In genomic region chr1:6083801-6084467, GRCh38 we compare ENCODE assay signal across 13 cellular contexts. TPM values are rescaled to one million over a fixed set of nuclear protein-coding genes. Genes with fewer than 3 reads are reported as not detected.
DNase-seq lines count a peak whose midpoint lies in the region; ATAC-seq and TF ChIP-seq lines count a peak whose summit lies in the region.
"Had no signal": no experiment of that assay in that cellular context is flagged by ENCODE, and none has a peak within 500 bp of the region (broad histone marks: within the 10 kb centered on the region; RNA-seq: fewer than 3 reads in every experiment).

No MANE protein-coding gene starts in this region.

- peaks cover 43% of the 10 kb centered on the region for H3K36me3 Mint-ChIP-seq in stimulated activated naive CD8-positive, alpha-beta T cell treated with anti-CD3 and anti-CD28 coated beads, Interleukin-15, Interleukin-2, amounts not matched to agents 100 ng/mL and 50 ng/mL, for 24 hours (ENCODE audit: low read depth)
- H3K36me3 Mint-ChIP-seq in brain = no peaks in the 10 kb centered on the region
- no peaks in the 10 kb centered on the region for H3K36me3 Mint-ChIP-seq in natural killer cell

- WGBS in mesendoderm (ENCODE audit: extremely low coverage, insufficient coverage, low lambda C conversion rate) = no CpG with 5 or more reads among the region's 12 CpGs

- H4K5ac ChIP-seq in mesendoderm (ENCODE audit: low read length) = no peak overlapping the region

- H3K4me2 ChIP-seq in mesendoderm (ENCODE audit: low read length) = no peak overlapping the region

- H3K36me3 ChIP-seq in mesendoderm (ENCODE audit: control insufficient read depth, insufficient read depth, low read length) = no peaks in the 10 kb centered on the region
- H3K36me3 ChIP-seq: left ventricle myocardium inferior, upper lobe of right lung had no signal

- TF ChIP-seq CTCF in brain (conservative IDR thresholded peaks at IDR 0.05) (no peak), natural killer cell (IDR thresholded peaks at IDR 0.05) (no peak)

- H2AK5ac ChIP-seq in mesendoderm (ENCODE audit: low read length) = no peak overlapping the region

- intact Hi-C loops in natural killer cell (cut with micrococcal nuclease) = no loop called here

- no peak overlapping the region for H3K4ac ChIP-seq in mesendoderm (ENCODE audit: low read depth, low read length)

- no peak overlapping the region for H2BK5ac ChIP-seq in mesendoderm (ENCODE audit: low read length)

- H3K4me1 Mint-ChIP-seq in stimulated activated naive CD8-positive, alpha-beta T cell treated with anti-CD3 and anti-CD28 coated beads, Interleukin-15, Interleukin-2, amounts not matched to agents 100 ng/mL and 50 ng/mL, for 24 hours (ENCODE audit: low read depth) = no peaks in the 10 kb centered on the region
- H3K4me1 Mint-ChIP-seq in stimulated activated naive CD8-positive, alpha-beta T cell treated with anti-CD3 and anti-CD28 coated beads, Interleukin-15, amount 100 ng/mL, for 72 hours = peaks cover 8% of the 10 kb centered on the region
- H3K4me1 Mint-ChIP-seq in brain (peaks cover 78% of the 10 kb centered on the region), natural killer cell (peaks cover 0 to 6% of the 10 kb centered on the region in 2 donors)

- no peaks in the 10 kb centered on the region for H3K4me1 ChIP-seq in mesendoderm (ENCODE audit: control insufficient read depth, low read depth, low read length)

- no peak overlapping the region for H2BK15ac ChIP-seq in mesendoderm (replicated peaks; ENCODE audit: low read depth)

- H3K27me3 ChIP-seq in mesendoderm (ENCODE audit: insufficient read depth, low read length, poor library complexity) = no peaks in the 10 kb centered on the region
- H3K27me3 ChIP-seq: heart right ventricle, upper lobe of right lung had no signal

- H3K56ac ChIP-seq in mesendoderm (ENCODE audit: low read length) = peak overlapping the region; percentile 7

- H3K27ac ChIP-seq in mesendoderm (ENCODE audit: low read depth, low read length) = no peak overlapping the region
- H3K27ac ChIP-seq: heart right ventricle, left ventricle myocardium inferior, upper lobe of right lung had no signal

- ATAC-seq in stimulated activated naive CD8-positive, alpha-beta T cell treated with anti-CD3 and anti-CD28 coated beads, Interleukin-15, amount 100 ng/mL, for 72 hours = no peak
- no peak for ATAC-seq in HG02798 (IDR thresholded peaks at IDR 0.05; ENCODE audit: poor library complexity, unreplicated experiment)
- no peak for ATAC-seq in natural killer cell
- ATAC-seq: heart right ventricle, upper lobe of right lung had no signal

- no peak overlapping the region for H4K8ac ChIP-seq in mesendoderm (ENCODE audit: low read depth, low read length)

- H2BK120ac ChIP-seq in mesendoderm (ENCODE audit: low read depth, low read length) = no peak overlapping the region

- no peaks in the 10 kb centered on the region for H3K9me3 Mint-ChIP-seq in stimulated activated naive CD8-positive, alpha-beta T cell treated with anti-CD3 and anti-CD28 coated beads, Interleukin-15, Interleukin-2, amounts not matched to agents 100 ng/mL and 50 ng/mL, for 24 hours
- no peaks in the 10 kb centered on the region for H3K9me3 Mint-ChIP-seq in stimulated activated naive CD8-positive, alpha-beta T cell treated with anti-CD3 and anti-CD28 coated beads, Interleukin-15, amount 100 ng/mL, for 72 hours
- H3K9me3 Mint-ChIP-seq in brain = peaks cover 0 to 4% (median 0%) of the 10 kb centered on the region in 5 experiments
- H3K9me3 Mint-ChIP-seq in natural killer cell = no peaks in the 10 kb centered on the region

- no peaks in the 10 kb centered on the region for H3K79me2 ChIP-seq in mesendoderm (ENCODE audit: control insufficient read depth, insufficient read depth, low read length)

- H3K4me3 Mint-ChIP-seq in stimulated activated naive CD8-positive, alpha-beta T cell treated with anti-CD3 and anti-CD28 coated beads, Interleukin-15, Interleukin-2, amounts not matched to agents 100 ng/mL and 50 ng/mL, for 24 hours = no peak overlapping the region
- no peak overlapping the region for H3K4me3 Mint-ChIP-seq in stimulated activated naive CD8-positive, alpha-beta T cell treated with anti-CD3 and anti-CD28 coated beads, Interleukin-15, amount 100 ng/mL, for 72 hours
- H3K4me3 Mint-ChIP-seq in brain (peak overlapping the region in 4 of 5 experiments; percentile 48 to 63 (median 53)), natural killer cell (no peak overlapping the region)

- no peak overlapping the region for H3K18ac ChIP-seq in mesendoderm (ENCODE audit: low read length)

- H3K27ac Mint-ChIP-seq in stimulated activated naive CD8-positive, alpha-beta T cell treated with anti-CD3 and anti-CD28 coated beads, Interleukin-15, Interleukin-2, amounts not matched to agents 100 ng/mL and 50 ng/mL, for 24 hours = peak overlapping the region; percentile 21
- no peak overlapping the region for H3K27ac Mint-ChIP-seq in stimulated activated naive CD8-positive, alpha-beta T cell treated with anti-CD3 and anti-CD28 coated beads, Interleukin-15, amount 100 ng/mL, for 72 hours
- peak overlapping the region; percentile 79 to 99 (median 94) for H3K27ac Mint-ChIP-seq in brain
- peak overlapping the region in 1 of 2 donors; percentile 26 for H3K27ac Mint-ChIP-seq in natural killer cell

- no peaks in the 10 kb centered on the region for H3K27me3 Mint-ChIP-seq in stimulated activated naive CD8-positive, alpha-beta T cell treated with anti-CD3 and anti-CD28 coated beads, Interleukin-15, Interleukin-2, amounts not matched to agents 100 ng/mL and 50 ng/mL, for 24 hours
- no peaks in the 10 kb centered on the region for H3K27me3 Mint-ChIP-seq in stimulated activated naive CD8-positive, alpha-beta T cell treated with anti-CD3 and anti-CD28 coated beads, Interleukin-15, amount 100 ng/mL, for 72 hours
- H3K27me3 Mint-ChIP-seq in brain = no peaks in the 10 kb centered on the region
- no peaks in the 10 kb centered on the region for H3K27me3 Mint-ChIP-seq in natural killer cell (ENCODE audit: low read depth in 2 of 2)

- DNase-seq in stimulated activated naive CD8-positive, alpha-beta T cell treated with anti-CD3 and anti-CD28 coated beads, Interleukin-15, amount 100 ng/mL, for 72 hours = no peak
- DNase-seq in mesendoderm = no peak
- DNase-seq in activated CD4-positive, CD25-positive, alpha-beta regulatory T cell (lab: John Stamatoyannopoulos, UW) = no peak
- no peak for DNase-seq in SHP77 (lab: John Stamatoyannopoulos, UW)
- DNase-seq in natural killer cell = no peak
- DNase-seq: DND-41; heart right ventricle; left ventricle myocardium inferior; stimulated activated CD4-positive, alpha-beta T cell treated with anti-CD3 and anti-CD28 coated beads, Interleukin-15, amount 100 ng/mL, for 24 hours; upper lobe of right lung had no signal

- no peak overlapping the region for H3K4me3 ChIP-seq in mesendoderm (ENCODE audit: low read length)
- H3K4me3 ChIP-seq: heart right ventricle, left ventricle myocardium inferior, upper lobe of right lung had no signal

- H3K23ac ChIP-seq in mesendoderm (ENCODE audit: low read length) = no peak overlapping the region

- H3K9ac ChIP-seq in mesendoderm (ENCODE audit: low read length) = no peak overlapping the region

- no peaks in the 10 kb centered on the region for H3K79me1 ChIP-seq in mesendoderm (ENCODE audit: low read length)

RNA-seq across cellular contexts. Expression of gene KCNAB2, which starts 38.2 kb away (rescaled TPM):
- polyA plus RNA-seq in brain (ENCODE audit: insufficient read depth, low read depth, low replicate concordance) = 91.0 TPM
- 1.1 TPM for polyA plus RNA-seq in mesendoderm (2013, experiment 1 of 2)
- 1.0 TPM for polyA plus RNA-seq in mesendoderm (2013, experiment 2 of 2)
- 100 to 1,000 TPM; 387 to 749 (median 430) TPM for total RNA-seq in natural killer cell

Comparison
In these comparisons a context has a peak if more than half of its experiments do, and no peak if none do; other contexts are left out.
1. H3K27ac Mint-ChIP-seq: peak in stimulated activated naive CD8-positive, alpha-beta T cell treated with anti-CD3 and anti-CD28 coated beads, Interleukin-15, Interleukin-2, amounts not matched to agents 100 ng/mL and 50 ng/mL, for 24 hours (single experiment) and brain (5 of 5); none in stimulated activated naive CD8-positive, alpha-beta T cell treated with anti-CD3 and anti-CD28 coated beads, Interleukin-15, amount 100 ng/mL, for 72 hours (0 of 2).
2. H3K4me3 Mint-ChIP-seq: peak in brain (4 of 5); none in stimulated activated naive CD8-positive, alpha-beta T cell treated with anti-CD3 and anti-CD28 coated beads, Interleukin-15, Interleukin-2, amounts not matched to agents 100 ng/mL and 50 ng/mL, for 24 hours (single experiment), stimulated activated naive CD8-positive, alpha-beta T cell treated with anti-CD3 and anti-CD28 coated beads, Interleukin-15, amount 100 ng/mL, for 72 hours (0 of 2) and natural killer cell (single experiment).